ENCODE assay signal across 8 cellular contexts in genomic region chr10:101217450-101218281, GRCh38. TPM values are rescaled to one million over a fixed set of nuclear protein-coding genes. Genes with fewer than 3 reads are reported as not detected.
DNase-seq lines count a peak whose midpoint lies in the region; ATAC-seq and TF ChIP-seq lines count a peak whose summit lies in the region.

No MANE protein-coding gene starts in this region.

- intact Hi-C loops in Right ventricle myocardium inferior (cut with DNase I) (no loop called here), head of caudate nucleus (cut with DNase I) (no loop called here), transverse colon (cut with DNase I; ENCODE audit: low total_unique reads) (loop anchor here (10.0 kb wide), 1 partner anchor 77 kb away; no protein-coding TSS in a partner anchor), stomach (cut with DNase I; ENCODE audit: low total_unique reads) (no loop called here)

- peak; percentile 43 for TF ChIP-seq CTCF in cardiac muscle cell (IDR thresholded peaks at IDR 0.05; ENCODE audit: low read depth, low read length)
- TF ChIP-seq CTCF in transverse colon (IDR thresholded peaks at IDR 0.05) = peak in 3 of 5 experiments; percentile 9 to 24 (median 19)
- no peak for TF ChIP-seq CTCF in stomach (IDR thresholded peaks at IDR 0.05)

- DNase-seq in cardiac muscle cell (ENCODE audit: low read depth in 1 of 2, low spot score in 1 of 2) (peak; percentile 50 to 89), Right ventricle myocardium inferior (ENCODE audit: missing footprints) (no peak), RPMI7951 (ENCODE audit: low read depth) (peak; percentile 18), head of caudate nucleus (peak in 32 of 42 donors; percentile 9 to 70 (median 39)), transverse colon (peak; percentile 36), mesenteric fat pad (ENCODE audit: low spot score) (no peak), stomach (no peak)

- H3K4me3 ChIP-seq in cardiac muscle cell = peak overlapping the region; percentile 19
- H3K4me3 ChIP-seq in transverse colon = peak overlapping the region in 1 of 4 donors; percentile 20
- peak overlapping the region in 1 of 4 donors; percentile 3 for H3K4me3 ChIP-seq in stomach

- ATAC-seq in Right ventricle myocardium inferior (no peak), HG03135 (IDR thresholded peaks at IDR 0.05; ENCODE audit: unreplicated experiment) (no peak)

- TF ChIP-seq EP300 in transverse colon (IDR thresholded peaks at IDR 0.05; ENCODE audit: low read depth) = no peak
- TF ChIP-seq EP300 in stomach (IDR thresholded peaks at IDR 0.05) = no peak

- no peak overlapping the region for H3K27ac ChIP-seq in cardiac muscle cell
- H3K27ac ChIP-seq in transverse colon = no peak overlapping the region
- H3K27ac ChIP-seq in stomach = no peak overlapping the region

- peaks cover 6% of the 10 kb centered on the region for H3K4me1 ChIP-seq in cardiac muscle cell (ENCODE audit: low read depth)
- peaks cover 8 to 50% (median 33%) of the 10 kb centered on the region in 4 donors for H3K4me1 ChIP-seq in transverse colon
- peaks cover 38 to 56% (median 51%) of the 10 kb centered on the region in 4 donors for H3K4me1 ChIP-seq in stomach

- WGBS in transverse colon (ENCODE audit: low coverage in 1 of 2), 2 donors = 8% methylated on average over 60 of the region's 68 CpGs; no CpG with 5 or more reads in 1 of the 2 donors
- WGBS in stomach, 5 donors = 2 to 4% (median 4%) methylated on average over 30 to 68 of the region's 68 CpGs

- no peaks in the 10 kb centered on the region for H3K36me3 ChIP-seq in cardiac muscle cell
- no peaks in the 10 kb centered on the region for H3K36me3 ChIP-seq in transverse colon
- no peaks in the 10 kb centered on the region for H3K36me3 ChIP-seq in stomach

- TF ChIP-seq POLR2A in transverse colon (IDR thresholded peaks at IDR 0.05) (no peak), stomach (IDR thresholded peaks at IDR 0.05) (no peak)

- H3K27me3 ChIP-seq in cardiac muscle cell (peaks cover 99% of the 10 kb centered on the region), transverse colon (peaks cover 98% of the 10 kb centered on the region), stomach (peaks cover 55 to 100% (median 97%) of the 10 kb centered on the region in 3 donors)

- H3K9me3 ChIP-seq in cardiac muscle cell (ENCODE audit: low read depth) (no peaks in the 10 kb centered on the region), transverse colon (no peaks in the 10 kb centered on the region), stomach (no peaks in the 10 kb centered on the region)

- in situ Hi-C loops in transverse colon (cut with MboI; ENCODE audit: low pct_ligation_motif_present in 1 of 4, low pct_unique_long_range_greater_than_20kb in 1 of 4, low sequenced_read_pairs in 3 of 4) = loop anchor here (10.0 to 25.0 kb wide), 4 partner anchors 245 to 545 kb away; no protein-coding TSS in a partner anchor

RNA-seq across cellular contexts. Expression of gene LBX1, which starts 11.6 kb away (rescaled TPM):
- total RNA-seq in cardiac muscle cell (not detected in 2 replicates), Right ventricle myocardium inferior (not detected), transverse colon (not detected), mesenteric fat pad (0.10 TPM), stomach (not detected)
- polyA plus RNA-seq in cardiac muscle cell (not detected in 2 replicates), stomach (not detected)
- not detected in 2 replicates for total RNA-seq in RPMI7951 (2014; rRNA removed; shearing (Covaris generic))

Comparison
In these comparisons a context has a peak if more than half of its experiments do, and no peak if none do; other contexts are left out.
1. DNase-seq: peak in cardiac muscle cell (2 of 2), RPMI7951 (single experiment), head of caudate nucleus (32 of 42) and transverse colon (single experiment); none in Right ventricle myocardium inferior (single experiment), mesenteric fat pad (single experiment) and stomach (single experiment).
2. CTCF ChIP-seq: peak in cardiac muscle cell (single experiment) and transverse colon (3 of 5); none in stomach (0 of 7).